ENCODE assay signal across 18 cellular contexts in the genomic region with DNA sequence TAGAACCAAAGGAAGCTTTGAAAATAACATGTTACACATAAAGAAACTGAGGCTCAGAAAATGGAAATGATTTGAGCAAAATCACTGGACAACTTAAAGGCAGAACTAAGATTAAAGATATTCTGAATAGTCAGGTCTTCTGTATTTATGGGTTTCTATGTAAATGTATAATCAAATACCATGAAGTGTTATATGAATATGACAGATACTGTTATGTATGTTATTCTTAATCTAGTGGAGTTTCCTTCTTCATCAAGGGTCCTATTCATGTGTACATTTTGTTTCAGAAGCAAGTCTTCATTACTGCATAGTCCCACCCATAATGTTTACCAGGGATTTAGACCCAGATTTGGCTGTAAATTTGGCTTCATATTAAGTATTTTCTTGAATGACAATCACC.
"Had no signal": no experiment of that assay in that cellular context is flagged by ENCODE, and none has a peak within 500 bp of the region (broad histone marks: within the 10 kb centered on the region; RNA-seq: fewer than 3 reads in every experiment).

No MANE protein-coding gene starts in this region.

- DNase-seq: activated CD4-positive, alpha-beta T cell treated with anti-CD3 and anti-CD28 coated beads, Interleukin-2, amount 50 U/mL, for 1 hour; activated effector memory CD4-positive, alpha-beta T cell treated with Interleukin-2 at 50 U/mL for 16 hours; cerebellar nuclear complex; heart left ventricle; left ventricle myocardium superior; mammary epithelial cell; small intestine; stimulated activated naive CD4-positive, alpha-beta T cell; T1000; thyroid gland; upper lobe of right lung had no signal

- H3K27ac ChIP-seq: epithelial cell of prostate, parathyroid adenoma, thyroid gland had no signal

- H3K4me3 Mint-ChIP-seq: activated naive CD4-positive, alpha-beta T cell treated with anti-CD3 and anti-CD28 coated beads for 36 hours; mesothelial cell of epicardium; nephron; T-helper 1 cell treated with Interleukin-12 subunit alpha and Interleukin-12 subunit beta and Interleukin-4 antibody, amounts not matched to agents 30 μg/mL and 1 μg/mL, for 36 hours had no signal

- H3K9me3 ChIP-seq: heart left ventricle, thyroid gland, upper lobe of right lung had no signal

- H3K4me1 Mint-ChIP-seq: mesothelial cell of epicardium had no signal

- H3K4me1 ChIP-seq: parathyroid adenoma, thyroid gland, upper lobe of right lung had no signal

- H3K9me3 Mint-ChIP-seq: activated naive CD4-positive, alpha-beta T cell treated with anti-CD3 and anti-CD28 coated beads for 36 hours; mesothelial cell of epicardium; nephron; T-helper 1 cell treated with Interleukin-12 subunit alpha and Interleukin-12 subunit beta and Interleukin-4 antibody, amounts not matched to agents 30 μg/mL and 1 μg/mL, for 36 hours had no signal

- H3K27me3 ChIP-seq: heart left ventricle, thyroid gland, upper lobe of right lung had no signal

- H3K4me3 ChIP-seq: coronary artery, heart left ventricle, thyroid gland, upper lobe of right lung had no signal

- H3K9ac ChIP-seq: parathyroid adenoma had no signal

- H3K36me3 ChIP-seq: heart left ventricle, thyroid gland, upper lobe of right lung had no signal

- H3K27ac Mint-ChIP-seq: activated naive CD4-positive, alpha-beta T cell treated with anti-CD3 and anti-CD28 coated beads for 36 hours; mesothelial cell of epicardium; nephron; T-helper 1 cell treated with Interleukin-12 subunit alpha and Interleukin-12 subunit beta and Interleukin-4 antibody, amounts not matched to agents 30 μg/mL and 1 μg/mL, for 36 hours had no signal
